Comparison of ENCODE assay signal across 8 cellular contexts in the genomic region with DNA sequence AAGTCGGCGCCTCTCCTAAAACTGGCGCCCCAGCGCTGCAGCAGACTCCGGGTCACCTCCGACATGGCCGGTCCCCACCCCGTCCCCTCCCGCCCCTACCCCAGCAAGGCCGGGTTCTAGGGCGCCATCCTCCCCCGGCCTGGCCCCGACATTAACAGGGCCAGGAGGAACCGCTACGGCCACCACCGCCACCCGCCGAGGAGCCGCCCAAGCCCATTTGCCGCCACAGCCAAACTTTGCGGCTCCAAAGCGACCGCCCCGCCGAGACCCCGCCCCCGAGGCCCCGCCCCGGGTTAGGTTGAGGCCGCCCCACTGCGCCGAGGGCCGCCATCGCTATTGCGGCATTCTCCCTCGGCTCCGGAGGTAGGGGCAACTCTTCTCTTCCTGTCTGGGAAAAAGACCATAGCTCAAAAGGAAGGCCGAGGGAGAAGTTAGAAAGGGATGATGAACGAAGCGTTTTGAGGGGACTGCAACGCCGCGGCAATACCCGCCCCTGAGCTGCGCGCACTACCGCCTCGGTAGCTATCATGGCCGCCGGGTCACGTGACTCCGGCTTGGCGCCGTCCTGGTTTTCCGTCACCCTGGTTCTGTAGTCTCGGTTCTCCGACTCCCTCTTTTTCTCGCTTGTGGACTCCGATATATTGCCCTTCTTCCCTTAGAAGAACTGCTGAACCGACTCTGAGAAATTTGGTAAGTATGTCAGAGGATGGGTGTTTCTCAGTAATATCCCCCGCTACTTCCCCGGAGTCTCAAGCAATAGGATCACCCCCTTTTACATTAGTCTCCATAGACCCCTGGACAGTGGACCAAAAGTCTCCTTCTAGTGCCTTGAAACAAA. TPM values are rescaled to one million over a fixed set of nuclear protein-coding genes. Genes with fewer than 3 reads are reported as not detected.
DNase-seq lines count a peak whose midpoint lies in the region; ATAC-seq, FAIRE-seq and TF ChIP-seq lines count a peak whose summit lies in the region.

A gene with protein sequence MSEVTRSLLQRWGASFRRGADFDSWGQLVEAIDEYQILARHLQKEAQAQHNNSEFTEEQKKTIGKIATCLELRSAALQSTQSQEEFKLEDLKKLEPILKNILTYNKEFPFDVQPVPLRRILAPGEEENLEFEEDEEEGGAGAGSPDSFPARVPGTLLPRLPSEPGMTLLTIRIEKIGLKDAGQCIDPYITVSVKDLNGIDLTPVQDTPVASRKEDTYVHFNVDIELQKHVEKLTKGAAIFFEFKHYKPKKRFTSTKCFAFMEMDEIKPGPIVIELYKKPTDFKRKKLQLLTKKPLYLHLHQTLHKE (minus strand): TSS at position 239 of the 838 bp plus-strand sequence. CDS start 174 bp downstream, at position 65.
Gene BROX (plus strand): TSS at position 312 of the 838 bp plus-strand sequence. CDS start 3,136 bp downstream, outside the sequence.

- peak within 1 kb of the TSS; percentile 84; the same call in 1 of the 2 replicates for H2BK12ac ChIP-seq in H1 (ENCODE audit: low read depth, low read length)

- no peaks in the 10 kb centered on the region for H3K36me3 ChIP-seq in Caco-2 (ENCODE audit: control insufficient read depth, insufficient read depth, low read length)
- peaks cover 19% of the 10 kb centered on the region for H3K36me3 ChIP-seq in HUES48 (ENCODE audit: control insufficient read depth, insufficient read depth, low read length)
- H3K36me3 ChIP-seq in NT2/D1 (ENCODE audit: insufficient read depth, insufficient read length, low read length): peaks cover 42% of the 10 kb centered on the region
- peaks cover 0 to 9% (median 2%) of the 10 kb centered on the region in 4 experiments; a peak in 3 of 8 replicates for H3K36me3 ChIP-seq in H1 (ENCODE audit: control insufficient read depth in 2 of 4, insufficient read depth in 4 of 4, low read length in 3 of 4)

- H3K23ac ChIP-seq in H1 (ENCODE audit: insufficient read length): no peak within 1 kb of the TSS

- TF ChIP-seq CTCF in Caco-2 (IDR thresholded peaks at IDR 0.05; ENCODE audit: insufficient read depth in 1 of 2, low read depth in 1 of 2, low read length in 1 of 2, severe bottlenecking in 1 of 2, unreplicated experiment in 1 of 2) (no peak), H1 (IDR thresholded peaks at IDR 0.05; ENCODE audit: control extremely low read depth in 1 of 3, insufficient read depth in 1 of 3, low read depth in 1 of 3, low read length in 3 of 3) (no peak)

- H3K27me3 Mint-ChIP-seq in Caco-2 (ENCODE audit: insufficient read depth, unreplicated experiment): no peaks in the 10 kb centered on the region
- no peaks in the 10 kb centered on the region for H3K27me3 Mint-ChIP-seq in activated CD8-positive, alpha-beta memory T cell treated with anti-CD3 and anti-CD28 coated beads, Interleukin-2, amount 10 ng/mL, durations not matched to agents 7 days and 5 days

- H3K4me3 ChIP-seq in Caco-2 (ENCODE audit: low read depth, low read length) (peak within 1 kb of the TSS; percentile 78), HUES48 (ENCODE audit: low read depth, low read length) (peak within 1 kb of the TSS; percentile 95), NT2/D1 (ENCODE audit: insufficient read length, low read depth) (peak within 1 kb of the TSS; percentile 86), H1 (ENCODE audit: extremely low read depth in 1 of 4, insufficient read depth in 2 of 4, low read depth in 3 of 4, low read length in 4 of 4) (peak within 1 kb of the TSS; percentile 76 to 99 (median 94))

- no peak for TF ChIP-seq RAD21 in H1 (IDR thresholded peaks at IDR 0.05 in 1 of 2, conservative IDR thresholded peaks at IDR 0.05 in 1 of 2; ENCODE audit: low read depth in 2 of 2, low read length in 2 of 2)

- peak within 1 kb of the TSS; percentile 85 for H4K91ac ChIP-seq in H1 (replicated peaks; ENCODE audit: insufficient read length, low read length)

- peak within 1 kb of the TSS; percentile 99 for H4K5ac ChIP-seq in H1 (ENCODE audit: insufficient read length, low read depth, low read length)

- peak within 1 kb of the TSS; percentile 88 for H2BK120ac ChIP-seq in H1 (replicated peaks; ENCODE audit: low read depth, low read length)

- H3K27ac ChIP-seq in HUES48 (ENCODE audit: low read depth, low read length) (peak within 1 kb of the TSS; percentile 91), H1 (ENCODE audit: low read depth, low read length) (peak within 1 kb of the TSS; percentile 99)

- peak within 1 kb of the TSS; percentile 72; the same call in 1 of the 2 replicates for H2BK20ac ChIP-seq in H1 (ENCODE audit: low read length)

- peak within 1 kb of the TSS; percentile 94 for H3K18ac ChIP-seq in H1 (ENCODE audit: extremely low read depth, low read length)

- peak within 1 kb of the TSS; percentile 97 for H3K27ac Mint-ChIP-seq in Caco-2 (ENCODE audit: unreplicated experiment)
- peak within 1 kb of the TSS; percentile 98 for H3K27ac Mint-ChIP-seq in activated CD8-positive, alpha-beta memory T cell treated with anti-CD3 and anti-CD28 coated beads, Interleukin-2, amount 10 ng/mL, durations not matched to agents 7 days and 5 days

- no peak within 1 kb of the TSS for H3K14ac ChIP-seq in H1 (ENCODE audit: insufficient read length)

- peak within 1 kb of the TSS; percentile 99 for H2BK5ac ChIP-seq in H1 (ENCODE audit: low read depth, low read length)

- no peak within 1 kb of the TSS for H2AK5ac ChIP-seq in H1 (ENCODE audit: low read depth, low read length)

- ATAC-seq in GM21423 (IDR thresholded peaks at IDR 0.05; ENCODE audit: unreplicated experiment): peak; percentile 72
- ATAC-seq in activated CD8-positive, alpha-beta memory T cell treated with anti-CD3 and anti-CD28 coated beads, Interleukin-2, amount 10 ng/mL, durations not matched to agents 7 days and 5 days: peak; percentile 80

- H3K79me2 ChIP-seq in H1 (ENCODE audit: control insufficient read depth in 1 of 2, insufficient read depth in 2 of 2, low read length in 2 of 2): peaks cover 5 to 46% of the 10 kb centered on the region in 2 experiments; a peak in 3 of 4 replicates

- no TSS peak for BruUV-seq in Caco-2 (replicated peaks; lab: Mats Ljungman, UMichigan)

- peak within 1 kb of the TSS; percentile 99 for H4K8ac ChIP-seq in H1 (ENCODE audit: extremely low read depth, insufficient read depth, low read length)

- WGBS in H1 (ENCODE audit: extremely low coverage in 1 of 2, insufficient coverage in 1 of 2, insufficient read length in 1 of 2, insufficient replicate concordance in 2 of 2, low coverage in 1 of 2, low lambda C conversion rate in 2 of 2, missing lambda C conversion rate in 1 of 2), 2 experiments: 1% methylated on average over 45 of the region's 62 CpGs; no CpG with 5 or more reads in 1 of the 2 experiments

- no peak for FAIRE-seq in H1 (lab: Jason Lieb, UNC)

- DNase-seq in Caco-2 (peak; percentile 92 to 97), NT2/D1 (ENCODE audit: low read depth, low spot score) (peak; percentile 85), H1 (ENCODE audit: low read depth in 1 of 2, low spot score in 2 of 2) (peak in 1 of 2 experiments; percentile 99), mesenteric fat pad (ENCODE audit: low spot score) (peak; percentile 99)
- peak; percentile 93 for DNase-seq in activated CD8-positive, alpha-beta memory T cell treated with anti-CD3 and anti-CD28 coated beads, Interleukin-2, amount 10 ng/mL, durations not matched to agents 7 days and 5 days
- peak; percentile 94 for DNase-seq in stimulated activated CD8-positive, alpha-beta memory T cell treated with anti-CD3 and anti-CD28 coated beads, Interleukin-15, amount 100 ng/mL, for 24 hours (ENCODE audit: low read depth)

- peaks cover 3% of the 10 kb centered on the region; the same call in 1 of the 2 replicates for H3K4me1 ChIP-seq in Caco-2
- H3K4me1 ChIP-seq in HUES48 (ENCODE audit: control insufficient read depth, insufficient read depth, low read length): peaks cover 6% of the 10 kb centered on the region; the same call in 1 of the 2 replicates
- peaks cover 2% of the 10 kb centered on the region for H3K4me1 ChIP-seq in NT2/D1 (ENCODE audit: insufficient read depth, insufficient read length)
- H3K4me1 ChIP-seq in H1 (replicated peaks in 1 of 4; ENCODE audit: control insufficient read depth in 3 of 4, insufficient read depth in 4 of 4, low read length in 3 of 4): no peaks in the 10 kb centered on the region

- POLR2A ChIA-PET in Caco-2 (lab: Charles Lee): interaction anchor here (0.5 to 1.2 kb wide), 2 partner anchors 68 to 406 kb away, joined by 4 to 6 read pairs; no protein-coding TSS in a partner anchor
- POLR2A ChIA-PET in H1 (lab: Charles Lee; ENCODE audit: partially characterized antibody): interaction anchor here (0.8 to 1.2 kb wide), 5 partner anchors 15 to 417 kb away, joined by 3 to 5 read pairs (median 3); partner anchors contain the start of gene TAF1A

- H3K4me2 ChIP-seq in H1 (ENCODE audit: insufficient read depth in 1 of 2, low read depth in 2 of 2, low read length in 2 of 2): peak within 1 kb of the TSS; percentile 85 to 91

- no peaks in the 10 kb centered on the region for H3K4me1 Mint-ChIP-seq in Caco-2 (ENCODE audit: low read depth, unreplicated experiment)
- peaks cover 43% of the 10 kb centered on the region for H3K4me1 Mint-ChIP-seq in activated CD8-positive, alpha-beta memory T cell treated with anti-CD3 and anti-CD28 coated beads, Interleukin-2, amount 10 ng/mL, durations not matched to agents 7 days and 5 days

- H3K27me3 ChIP-seq in Caco-2 (replicated peaks; ENCODE audit: control insufficient read depth, insufficient read depth, low read length): no peaks in the 10 kb centered on the region
- H3K27me3 ChIP-seq in HUES48 (ENCODE audit: control insufficient read depth, insufficient read depth, low read length): no peaks in the 10 kb centered on the region
- H3K27me3 ChIP-seq in NT2/D1 (ENCODE audit: insufficient read depth, insufficient read length): no peaks in the 10 kb centered on the region
- H3K27me3 ChIP-seq in H1 (replicated peaks in 1 of 4; ENCODE audit: control insufficient read depth in 3 of 4, extremely low read depth in 1 of 4, insufficient read depth in 3 of 4, low read length in 3 of 4): no peaks in the 10 kb centered on the region

- peak within 1 kb of the TSS; percentile 72 for H3K4ac ChIP-seq in H1 (replicated peaks; ENCODE audit: insufficient read length, low read depth, low read length)

- H3K9ac ChIP-seq in HUES48 (ENCODE audit: low read depth, low read length) (peak within 1 kb of the TSS; percentile 94), NT2/D1 (ENCODE audit: insufficient read length, low read depth) (peak within 1 kb of the TSS; percentile 92), H1 (replicated peaks in 1 of 4; ENCODE audit: extremely low read depth in 1 of 4, low read depth in 3 of 4, low read length in 3 of 4) (peak within 1 kb of the TSS; percentile 64 to 98 (median 92))

- TF ChIP-seq POLR2A in H1 (IDR thresholded peaks at IDR 0.05; ENCODE audit: control extremely low read depth in 1 of 2, low read depth in 2 of 2, low read length in 2 of 2): peak in 1 of 2 experiments; percentile 43; a peak in 2 of 3 replicates

- peaks cover 26% of the 10 kb centered on the region for H3K36me3 Mint-ChIP-seq in Caco-2 (ENCODE audit: insufficient read depth, unreplicated experiment)
- H3K36me3 Mint-ChIP-seq in activated CD8-positive, alpha-beta memory T cell treated with anti-CD3 and anti-CD28 coated beads, Interleukin-2, amount 10 ng/mL, durations not matched to agents 7 days and 5 days: peaks cover 42% of the 10 kb centered on the region

- H4K20me1 ChIP-seq in H1 (replicated peaks in 1 of 2; ENCODE audit: control insufficient read depth in 1 of 2, insufficient read depth in 2 of 2, low read length in 2 of 2): no peaks in the 10 kb centered on the region

- TF ChIP-seq EP300 in H1 (IDR thresholded peaks at IDR 0.05; ENCODE audit: borderline replicate concordance in 1 of 2, low read depth in 2 of 2, low read length in 2 of 2): no peak

- H3K56ac ChIP-seq in H1 (replicated peaks; ENCODE audit: insufficient read length, low read depth, low read length): peak within 1 kb of the TSS; percentile 98

- H3K79me1 ChIP-seq in H1 (ENCODE audit: low read depth, low read length): peaks cover 3% of the 10 kb centered on the region

- CTCF ChIA-PET in Caco-2 (lab: Charles Lee) (interaction anchor here (1.2 kb wide), 1 partner anchor 421 kb away, joined by 5 read pairs; no protein-coding TSS in a partner anchor), H1 (lab: Charles Lee; ENCODE audit: partially characterized antibody) (interaction anchor here (1.0 to 1.3 kb wide), 2 partner anchors 68 to 421 kb away, joined by 4 to 6 read pairs; no protein-coding TSS in a partner anchor)
- CTCF ChIA-PET in activated CD8-positive, alpha-beta memory T cell treated with anti-CD3 and anti-CD28 coated beads, Interleukin-2, amount 10 ng/mL, durations not matched to agents 7 days and 5 days (lab: Charles Lee): interaction anchor here (1.3 to 1.8 kb wide), 4 partner anchors 20 to 68 kb away, joined by 3 to 9 read pairs (median 5); no protein-coding TSS in a partner anchor

- peak within 1 kb of the TSS; percentile 99 for H3K4me3 Mint-ChIP-seq in Caco-2 (ENCODE audit: unreplicated experiment)
- H3K4me3 Mint-ChIP-seq in activated CD8-positive, alpha-beta memory T cell treated with anti-CD3 and anti-CD28 coated beads, Interleukin-2, amount 10 ng/mL, durations not matched to agents 7 days and 5 days: peak within 1 kb of the TSS; percentile 92

- H3K9me3 ChIP-seq in Caco-2 (no peaks in the 10 kb centered on the region), HUES48 (ENCODE audit: control insufficient read depth, insufficient read depth, low read length) (no peaks in the 10 kb centered on the region), NT2/D1 (ENCODE audit: insufficient read depth, low read length) (no peaks in the 10 kb centered on the region), H1 (ENCODE audit: insufficient read depth in 2 of 2, low read depth in 1 of 2, low read length in 1 of 2) (no peaks in the 10 kb centered on the region)

- H2AFZ ChIP-seq in H1 (ENCODE audit: low read length): peak within 1 kb of the TSS; percentile 88

- H3K23me2 ChIP-seq in H1 (ENCODE audit: low read depth, low read length): peaks cover 6% of the 10 kb centered on the region

- intact Hi-C loops in Caco-2 (cut with micrococcal nuclease; ENCODE audit: unreplicated experiment): loop anchor here (1.0 kb wide), 2 partner anchors 68 to 247 kb away; no protein-coding TSS in a partner anchor

- no peaks in the 10 kb centered on the region for H3K9me3 Mint-ChIP-seq in Caco-2 (ENCODE audit: unreplicated experiment)
- H3K9me3 Mint-ChIP-seq in activated CD8-positive, alpha-beta memory T cell treated with anti-CD3 and anti-CD28 coated beads, Interleukin-2, amount 10 ng/mL, durations not matched to agents 7 days and 5 days (ENCODE audit: low read depth): no peaks in the 10 kb centered on the region

- peak within 1 kb of the TSS; percentile 88 for H2BK15ac ChIP-seq in H1 (ENCODE audit: low read length)

RNA-seq across cellular contexts. Expression of the first gene that starts in this region (rescaled TPM):
- total RNA-seq in Caco-2 (2022): 55.1 TPM in 2 replicates
- 10 to 100 TPM; 47.6 to 47.8 TPM for total RNA-seq in activated CD8-positive, alpha-beta memory T cell treated with anti-CD3 and anti-CD28 coated beads, Interleukin-2, amount 10 ng/mL, durations not matched to agents 7 days and 5 days
- total RNA-seq in H1 (2021; fragmentation: NEBNext Ultra II Directional; extraction: Animal tissue kit (Norgen Biotek cat#: 25700)): 101 and 103 TPM in 2 replicates
- polyA plus RNA-seq in H1 (2011; rRNA removed): 28.1 and 52.5 TPM in 2 replicates
- polyA plus RNA-seq in H1 (2011; cell fraction: cytosol; rRNA removed): 54.4 TPM
- polyA plus RNA-seq in H1 (2011; cell fraction: nucleus; rRNA removed): 22.6 TPM
- 47.9 to 86.3 TPM (median 55.3 TPM) in 4 replicates for polyA plus RNA-seq in H1 (2012, experiment 1 of 2)
- polyA plus RNA-seq in H1 (2012, experiment 2 of 2): 7.1 TPM
- 66.5 TPM for polyA plus RNA-seq in H1 (2013, experiment 1 of 2)
- polyA plus RNA-seq in H1 (2013, experiment 2 of 2): 68.9 TPM
- polyA minus RNA-seq in H1 (2011; rRNA and poly(A)+ RNA removed): 60.9 and 90.1 TPM in 2 replicates
- 67.7 TPM for polyA minus RNA-seq in H1 (2011; cell fraction: cytosol; rRNA and poly(A)+ RNA removed)
- 60.6 TPM for polyA minus RNA-seq in H1 (2011; cell fraction: nucleus; rRNA and poly(A)+ RNA removed)
- 109 TPM for total RNA-seq in mesenteric fat pad

RNA-seq across cellular contexts. Expression of gene BROX, which starts in this region (rescaled TPM):
- total RNA-seq in Caco-2 (2022) (31.9 and 32.9 TPM in 2 replicates), mesenteric fat pad (34.5 TPM)
- 10 to 100 TPM; 35.0 to 40.9 TPM for total RNA-seq in activated CD8-positive, alpha-beta memory T cell treated with anti-CD3 and anti-CD28 coated beads, Interleukin-2, amount 10 ng/mL, durations not matched to agents 7 days and 5 days
- total RNA-seq in H1 (2021; fragmentation: NEBNext Ultra II Directional; extraction: Animal tissue kit (Norgen Biotek cat#: 25700)): 26.7 and 28.5 TPM in 2 replicates
- polyA plus RNA-seq in H1 (2011; rRNA removed): 2.3 and 3.8 TPM in 2 replicates
- 3.5 TPM for polyA plus RNA-seq in H1 (2011; cell fraction: cytosol; rRNA removed)
- polyA plus RNA-seq in H1 (2011; cell fraction: nucleus; rRNA removed): 1.7 TPM
- polyA plus RNA-seq in H1 (2012, experiment 1 of 2): 10.0 to 15.1 TPM (median 11.7 TPM) in 4 replicates
- 3.0 TPM for polyA plus RNA-seq in H1 (2012, experiment 2 of 2)
- 14.7 TPM for polyA plus RNA-seq in H1 (2013, experiment 1 of 2)
- 13.9 TPM for polyA plus RNA-seq in H1 (2013, experiment 2 of 2)
- 3.7 and 5.2 TPM in 2 replicates for polyA minus RNA-seq in H1 (2011; rRNA and poly(A)+ RNA removed)
- 6.6 TPM for polyA minus RNA-seq in H1 (2011; cell fraction: cytosol; rRNA and poly(A)+ RNA removed)
- polyA minus RNA-seq in H1 (2011; cell fraction: nucleus; rRNA and poly(A)+ RNA removed): 2.7 TPM
